Comparison of ENCODE assay signal across 9 cellular contexts in the genomic region with DNA sequence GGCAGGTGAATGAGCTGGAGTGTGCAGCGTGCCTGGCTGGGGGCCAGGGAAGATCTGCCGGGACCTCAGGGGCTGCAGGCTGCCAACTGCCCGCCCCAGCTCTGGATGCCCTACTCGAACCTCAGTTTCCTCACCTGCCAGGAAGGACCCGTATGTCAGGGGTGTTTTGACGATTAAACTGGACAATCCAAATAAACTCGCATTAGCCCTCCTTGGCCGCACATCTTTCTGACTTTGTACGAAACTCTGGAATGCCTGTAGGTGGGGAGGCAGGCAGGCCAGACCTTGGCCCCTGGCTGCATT. TPM values are rescaled to one million over a fixed set of nuclear protein-coding genes. Genes with fewer than 3 reads are reported as not detected.
DNase-seq lines count a peak whose midpoint lies in the region; TF ChIP-seq lines count a peak whose summit lies in the region.
"Had no signal": no experiment of that assay in that cellular context is flagged by ENCODE, and none has a peak within 500 bp of the region (broad histone marks: within the 10 kb centered on the region; RNA-seq: fewer than 3 reads in every experiment).

No MANE protein-coding gene starts in this region.

- no peak overlapping the region for H3K27ac Mint-ChIP-seq in neural progenitor cell
- H3K27ac Mint-ChIP-seq: activated CD4-positive, alpha-beta T cell treated with anti-CD3 and anti-CD28 coated beads for 36 hours had no signal

- H3K4me3 ChIP-seq in AG10803 (ENCODE audit: low read length) (0 out of 2 replicates have a peak overlapping the region, but pooled peaks have one; percentile 5), HUES64 (ENCODE audit: low read length) (peak overlapping the region; percentile 74), esophagus (ENCODE audit: low read depth in 1 of 2, low read length in 2 of 2) (peak overlapping the region; percentile 55 to 66), neural progenitor cell (peak overlapping the region; percentile 61)

- H3F3A ChIP-seq in neural progenitor cell (ENCODE audit: low read depth) = peaks cover 19% of the 10 kb centered on the region

- 62% methylated on average over 9 of the region's 9 CpGs for WGBS in HUES64
- WGBS in esophagus, 2 donors = 43 to 50% methylated on average over 9 of the region's 9 CpGs

- H3K9me3 ChIP-seq in HUES64 (ENCODE audit: insufficient read depth, low read depth, low read length) (no peaks in the 10 kb centered on the region), esophagus (ENCODE audit: control insufficient read depth in 2 of 2, insufficient read depth in 1 of 2, low read depth in 1 of 2, low read length in 1 of 2) (no peaks in the 10 kb centered on the region), neural progenitor cell (ENCODE audit: low read depth) (no peaks in the 10 kb centered on the region)

- TF ChIP-seq CTCF in AG10803 (conservative IDR thresholded peaks at IDR 0.05; ENCODE audit: low read length) = no peak
- TF ChIP-seq CTCF in neural progenitor cell (IDR thresholded peaks at IDR 0.05) = no peak

- H2AFZ ChIP-seq in neural progenitor cell (replicated peaks) = peak overlapping the region; percentile 95

- H3K4me3 Mint-ChIP-seq in neural progenitor cell = peak overlapping the region; percentile 80
- H3K4me3 Mint-ChIP-seq: activated CD4-positive, alpha-beta T cell treated with anti-CD3 and anti-CD28 coated beads for 36 hours had no signal

- peaks cover 14% of the 10 kb centered on the region for H3K36me3 Mint-ChIP-seq in neural progenitor cell

- DNase-seq in AG10803 (ENCODE audit: low read depth) (no peak), neural progenitor cell (ENCODE audit: low spot score) (no peak), medulla oblongata (ENCODE audit: extremely low spot score) (no peak), GM19240 (ENCODE audit: insufficient read length, low spot score) (no peak), AG20443 (ENCODE audit: low spot score) (no peak), NCI-H345 treated with DMSO at 0.1 percent for 48 hours (lab: John Stamatoyannopoulos, UW; ENCODE audit: unreplicated experiment) (no peak)
- DNase-seq: activated CD4-positive, alpha-beta T cell treated with anti-CD3 and anti-CD28 coated beads for 36 hours had no signal

- H3K27me3 ChIP-seq in HUES64 (ENCODE audit: insufficient read depth, low read length) (peaks cover 47% of the 10 kb centered on the region), esophagus (ENCODE audit: control insufficient read depth in 1 of 2, insufficient read depth in 2 of 2, low read length in 2 of 2) (no peaks in the 10 kb centered on the region), neural progenitor cell (peaks cover 44% of the 10 kb centered on the region)

- H3K9me3 Mint-ChIP-seq in neural progenitor cell = peaks cover 12% of the 10 kb centered on the region

- no peaks in the 10 kb centered on the region for H4K20me1 ChIP-seq in neural progenitor cell (ENCODE audit: low read depth)

- H3K9ac ChIP-seq in HUES64 (ENCODE audit: low read depth, low read length) (no peak overlapping the region), neural progenitor cell (no peak overlapping the region)

- 0 out of 2 replicates have a peak, but pooled peaks cover 3% of the 10 kb centered on the region for H3K4me1 ChIP-seq in HUES64 (ENCODE audit: insufficient read depth, low read length)
- peaks cover 0 to 2% of the 10 kb centered on the region in 2 donors for H3K4me1 ChIP-seq in esophagus (ENCODE audit: control insufficient read depth in 2 of 2, insufficient read depth in 2 of 2, low read length in 1 of 2)
- peaks cover 5% of the 10 kb centered on the region for H3K4me1 ChIP-seq in neural progenitor cell

- H3K4me2 ChIP-seq in neural progenitor cell = peak overlapping the region; percentile 87

- H3K27ac ChIP-seq in HUES64 (ENCODE audit: low read depth, low read length) (no peak overlapping the region), esophagus (ENCODE audit: low read depth in 2 of 2, low read length in 1 of 2) (peak overlapping the region in 1 of 2 donors; percentile 73), neural progenitor cell (no peak overlapping the region)

- H3K4me1 Mint-ChIP-seq in neural progenitor cell = peaks cover 9% of the 10 kb centered on the region

- H3K79me2 ChIP-seq in neural progenitor cell (ENCODE audit: low read depth) = no peaks in the 10 kb centered on the region

- H3K36me3 ChIP-seq in HUES64 (ENCODE audit: insufficient read depth, low read length) = no peaks in the 10 kb centered on the region
- no peaks in the 10 kb centered on the region for H3K36me3 ChIP-seq in esophagus (ENCODE audit: control insufficient read depth in 2 of 2, insufficient read depth in 2 of 2, low read length in 1 of 2)
- H3K36me3 ChIP-seq in neural progenitor cell = no peaks in the 10 kb centered on the region

- peaks cover 24% of the 10 kb centered on the region for H3K27me3 Mint-ChIP-seq in neural progenitor cell (ENCODE audit: insufficient read depth, low read depth)

RNA-seq across cellular contexts. Expression of a gene that starts 8.3 kb away (rescaled TPM):
- 13.4 TPM for polyA plus RNA-seq in HUES64 (2013, experiment 1 of 2)
- 14.9 TPM for polyA plus RNA-seq in HUES64 (2013, experiment 2 of 2)
- polyA plus RNA-seq in esophagus = 1 to 10 TPM; 1.7 to 2.0 TPM
- 23.2 and 28.1 TPM in 2 replicates for total RNA-seq in neural progenitor cell (ENCODE audit: low replicate concordance)

RNA-seq across cellular contexts. Expression of a gene that starts 33.8 kb away (rescaled TPM):
- polyA plus RNA-seq in HUES64 (2013, experiment 1 of 2) = 12.8 TPM
- polyA plus RNA-seq in HUES64 (2013, experiment 2 of 2) = 14.7 TPM
- polyA plus RNA-seq in esophagus = 1 to 10 TPM in 1 of 2 donors, under 1 TPM in 1; 0.49 to 1.4 TPM
- 22.1 and 38.4 TPM in 2 replicates for total RNA-seq in neural progenitor cell (ENCODE audit: low replicate concordance)

RNA-seq across cellular contexts. Expression of a gene that starts 59.4 kb away (rescaled TPM):
- polyA plus RNA-seq in HUES64 (2013, experiment 1 of 2) = 21.4 TPM
- polyA plus RNA-seq in HUES64 (2013, experiment 2 of 2) = 21.3 TPM
- 1 to 10 TPM in 1 of 2 donors, under 1 TPM in 1; 0.53 to 1.2 TPM for polyA plus RNA-seq in esophagus
- total RNA-seq in neural progenitor cell (ENCODE audit: low replicate concordance) = 94.3 and 129 TPM in 2 replicates

Comparison
In these comparisons a context has a peak if more than half of its experiments do, and no peak if none do; other contexts are left out.
1. H3K4me3 ChIP-seq: peak in every context shown above with its lines; median percentile 74 in HUES64; 61 in neural progenitor cell; 60 in esophagus; 5 in AG10803.